ENCODE assay signal across 22 cellular contexts in the genomic region with DNA sequence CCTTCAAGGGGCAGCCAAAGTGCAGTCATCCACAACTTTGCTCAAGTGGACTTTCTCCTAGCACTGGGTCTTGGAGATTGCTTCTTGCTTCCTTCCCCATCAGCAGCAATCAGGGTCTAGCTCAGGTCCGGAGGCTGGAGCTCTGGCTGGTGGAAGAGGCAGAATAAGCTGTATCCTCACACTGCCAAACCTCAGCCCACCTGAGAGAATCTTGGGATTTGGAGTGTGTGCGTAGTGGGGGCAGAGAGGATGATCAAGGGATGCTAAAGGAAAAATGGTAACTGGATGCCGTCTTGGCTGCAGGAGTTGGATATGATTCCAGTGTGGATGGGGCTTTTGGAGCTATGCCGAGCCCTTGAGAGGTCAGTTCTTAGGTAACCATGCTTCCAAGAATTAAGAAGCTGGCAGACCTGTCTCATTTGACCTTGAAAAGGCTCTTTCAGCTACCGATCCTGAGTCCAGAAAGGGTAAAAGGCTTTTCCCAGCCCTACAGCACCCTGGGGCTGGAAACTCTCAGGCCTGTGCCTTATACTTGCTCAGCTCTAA. TPM values are rescaled to one million over a fixed set of nuclear protein-coding genes. Genes with fewer than 3 reads are reported as not detected.
DNase-seq lines count a peak whose midpoint lies in the region; TF ChIP-seq lines count a peak whose summit lies in the region.
"Had no signal": no experiment of that assay in that cellular context is flagged by ENCODE, and none has a peak within 500 bp of the region (broad histone marks: within the 10 kb centered on the region; RNA-seq: fewer than 3 reads in every experiment).

No MANE protein-coding gene starts in this region.

- H3K27ac ChIP-seq in dorsolateral prefrontal cortex (peak overlapping the region in 44 of 59 donors; percentile 4 to 98 (median 88)), ovary (no peak overlapping the region), temporal lobe (ENCODE audit: low read depth, low read length) (peak overlapping the region; percentile 21)

- H3K36me3 ChIP-seq in ovary, result no peaks in the 10 kb centered on the region
- H3K36me3 ChIP-seq: BE2C had no signal

- TF ChIP-seq CTCF in dorsolateral prefrontal cortex (IDR thresholded peaks at IDR 0.05 in 54 of 56, conservative IDR thresholded peaks at IDR 0.05 in 2 of 56; ENCODE audit: low read depth in 1 of 56, partially characterized antibody in 56 of 56) (no peak), ovary (IDR thresholded peaks at IDR 0.05) (no peak)

- TF ChIP-seq EP300 in ovary (IDR thresholded peaks at IDR 0.05), result no peak

- H3K4me3 ChIP-seq in dorsolateral prefrontal cortex (no peak overlapping the region), ovary (no peak overlapping the region)
- H3K4me3 ChIP-seq: GM12878, GM23338 had no signal

- intact Hi-C loops in dorsolateral prefrontal cortex (cut with DNase I) (no loop called here), ovary (cut with DNase I) (loop anchor here in 1 of 4 donors (2.0 kb wide), 1 partner anchor 67 kb away; no protein-coding TSS in a partner anchor)

- no peaks in the 10 kb centered on the region for H3K9me3 ChIP-seq in ovary
- H3K9me3 ChIP-seq: BE2C had no signal

- TF ChIP-seq POLR2A in ovary (IDR thresholded peaks at IDR 0.05), result no peak

- H3K27me3 ChIP-seq in dorsolateral prefrontal cortex, result no peaks in the 10 kb centered on the region
- H3K27me3 ChIP-seq in ovary, result no peaks in the 10 kb centered on the region
- H3K27me3 ChIP-seq: BE2C had no signal

- peaks cover 24% of the 10 kb centered on the region for H3K4me1 ChIP-seq in ovary (ENCODE audit: insufficient read depth)
- H3K4me1 ChIP-seq: BE2C had no signal

- 30 to 39% (median 34%) methylated on average over 5 of the region's 5 CpGs for WGBS in ovary, 3 donors

- no peak for DNase-seq in dorsolateral prefrontal cortex
- DNase-seq in islet precursor cell, result peak; percentile 41
- DNase-seq in ovary, result peak; percentile 46 to 69 (median 57)
- DNase-seq in HK-2 (ENCODE audit: unreplicated experiment), result no peak
- DNase-seq in SHP77 (lab: John Stamatoyannopoulos, UW), result no peak
- no peak for DNase-seq in NCI-H2196 (lab: John Stamatoyannopoulos, UW; ENCODE audit: unreplicated experiment)
- DNase-seq: ACHN; BE2C; CD4-positive, CD25-positive, alpha-beta regulatory T cell; CD8-positive, alpha-beta memory T cell; COR-L47; DMS 273 treated with DMSO at 0.1 percent for 48 hours; DMS53; DND-41; EL; H7; HFFc6; IMR-90 had no signal

RNA-seq across cellular contexts. Expression of gene NFASC, which starts 4.5 kb away (rescaled TPM):
- total RNA-seq in dorsolateral prefrontal cortex (100 to 1,000 TPM; 229 to 728 (median 364) TPM), ovary (10 to 100 TPM in 6 of 7 donors, 1 to 10 TPM in 1; 9.3 to 73.2 (median 19.0) TPM), temporal lobe (35.2 TPM)
- 10 to 100 TPM; 20.9 to 52.6 TPM for polyA plus RNA-seq in ovary
- total RNA-seq: CD4-positive, CD25-positive, alpha-beta regulatory T cell; G401 had no signal
- polyA plus RNA-seq: CD4-positive, CD25-positive, alpha-beta regulatory T cell; CD8-positive, alpha-beta memory T cell had no signal

Comparison
In these comparisons a context has a peak if more than half of its experiments do, and no peak if none do; other contexts are left out.
1. DNase-seq: peak in islet precursor cell (single experiment) and ovary (5 of 5); none in dorsolateral prefrontal cortex (0 of 10), HK-2 (single experiment), SHP77 (0 of 2) and NCI-H2196 (single experiment).
2. H3K27ac ChIP-seq: peak in dorsolateral prefrontal cortex (44 of 59) and temporal lobe (single experiment); none in ovary (0 of 2).